In genomic region chr12:124866883-124867232, GRCh38 we compare ENCODE assay signal across 1 cellular context.
A peak's percentile ranks its signal among the peaks of the same experiment; 100 is the strongest.
TF ChIP-seq lines count a peak whose summit lies in the region.

No MANE protein-coding gene starts in this region.

TF ChIP-seq in K562, 482 proteins besides CTCF, POLR2A, EP300 and RAD21 (continued from another document and continues in another):
- TF ChIP-seq ZNF592 (IDR thresholded peaks at IDR 0.05) (no peak; the same call in none of the 2 replicates), SNIP1 (IDR thresholded peaks at IDR 0.05; ENCODE audit: low read depth) (no peak), GATAD2B (IDR thresholded peaks at IDR 0.05; ENCODE audit: borderline replicate concordance) (no peak), ZNF639 (CRISPR knock-in tag; conservative IDR thresholded peaks at IDR 0.05 in 1 of 2, IDR thresholded peaks at IDR 0.05 in 1 of 2) (peak in 1 of 2 experiments; percentile 76; a peak in 1 of 4 replicates), USF1 (CRISPR knock-in tag; IDR thresholded peaks at IDR 0.05) (peak; percentile 74), TRIM28 (IDR thresholded peaks at IDR 0.05) (no peak), RFX5 (IDR thresholded peaks at IDR 0.05; ENCODE audit: low read depth, low read length) (no peak), SMAD3 (CRISPR knock-in tag; conservative IDR thresholded peaks at IDR 0.05) (no peak), TRIM25 (IDR thresholded peaks at IDR 0.05; ENCODE audit: borderline replicate concordance) (no peak), RNF2 (IDR thresholded peaks at IDR 0.05) (no peak), EGR1 (conservative IDR thresholded peaks at IDR 0.05) (no peak), MAX (CRISPR knock-in tag; IDR thresholded peaks at IDR 0.05) (peak; percentile 45; the same call in 1 of the 2 replicates), ZNF830 (CRISPR knock-in tag; IDR thresholded peaks at IDR 0.05) (no peak), NFE2 (IDR thresholded peaks at IDR 0.05; ENCODE audit: low read depth) (no peak), GABPA (tag; conservative IDR thresholded peaks at IDR 0.05; ENCODE audit: low read depth) (peak; percentile 73), GTF2B (IDR thresholded peaks at IDR 0.05; ENCODE audit: extremely low read depth, insufficient read length) (no peak), ETS1 (conservative IDR thresholded peaks at IDR 0.05; ENCODE audit: control insufficient read depth, low read depth, low read length) (no peak), CTCFL (IDR thresholded peaks at IDR 0.05; ENCODE audit: borderline replicate concordance, insufficient read depth, low read depth, low read length, poor library complexity, severe bottlenecking) (no peak), SIRT6 (IDR thresholded peaks at IDR 0.05; ENCODE audit: low read depth, low read length) (no peak), TAF15 (IDR thresholded peaks at IDR 0.05; ENCODE audit: low read depth, low read length) (no peak), ZNF764 (CRISPR knock-in tag; IDR thresholded peaks at IDR 0.05; ENCODE audit: low read depth) (no peak), FOSL1 (tag; conservative IDR thresholded peaks at IDR 0.05) (no peak), IFI16 (CRISPR knock-in tag; IDR thresholded peaks at IDR 0.05) (no peak), SRF (CRISPR knock-in tag; IDR thresholded peaks at IDR 0.05) (no peak), RNF219 (CRISPR knock-in tag; IDR thresholded peaks at IDR 0.05) (no peak), TSC22D4 (tag; IDR thresholded peaks at IDR 0.05) (no peak), SRSF1 (IDR thresholded peaks at IDR 0.05; ENCODE audit: low read depth, low read length) (no peak), CBX5 (IDR thresholded peaks at IDR 0.05; ENCODE audit: borderline replicate concordance, low read depth) (no peak), TARDBP (IDR thresholded peaks at IDR 0.05) (no peak), NFRKB (IDR thresholded peaks at IDR 0.05; ENCODE audit: low read depth) (peak; percentile 80; the same call in 1 of the 2 replicates), ELK1 (CRISPR knock-in tag; IDR thresholded peaks at IDR 0.05) (no peak), SP1 (CRISPR knock-in tag; IDR thresholded peaks at IDR 0.05) (no peak), BCOR (IDR thresholded peaks at IDR 0.05) (no peak), HMG20A (CRISPR knock-in tag; conservative IDR thresholded peaks at IDR 0.05) (no peak), ZNF589 (CRISPR knock-in tag; IDR thresholded peaks at IDR 0.05; ENCODE audit: low read depth) (peak; percentile 60), MEIS2 (IDR thresholded peaks at IDR 0.05; ENCODE audit: partially characterized antibody) (peak; percentile 18), ZNF124 (CRISPR knock-in tag; IDR thresholded peaks at IDR 0.05) (no peak), HNRNPK (IDR thresholded peaks at IDR 0.05; ENCODE audit: low read depth, low read length, poor library complexity, severe bottlenecking) (no peak), ELF4 (CRISPR knock-in tag; IDR thresholded peaks at IDR 0.05) (peak; percentile 31; the same call in 1 of the 2 replicates), RB1 (IDR thresholded peaks at IDR 0.05; ENCODE audit: low read depth) (no peak), IRF1 (CRISPR knock-in tag; IDR thresholded peaks at IDR 0.05; ENCODE audit: borderline replicate concordance) (no peak), RFX7 (CRISPR knock-in tag; IDR thresholded peaks at IDR 0.05) (no peak), KLF13 (tag; IDR thresholded peaks at IDR 0.05; ENCODE audit: borderline replicate concordance, low read depth) (no peak), DPF2 (IDR thresholded peaks at IDR 0.05) (no peak), PCBP2 (IDR thresholded peaks at IDR 0.05; ENCODE audit: low read depth, low read length, poor library complexity, severe bottlenecking) (no peak), SMAD4 (CRISPR knock-in tag; conservative IDR thresholded peaks at IDR 0.05) (no peak; the same call in 1 of the 2 replicates), MEF2D (tag; conservative IDR thresholded peaks at IDR 0.05; ENCODE audit: low read depth) (peak; percentile 29; the same call in 1 of the 2 replicates), ZBED1 (IDR thresholded peaks at IDR 0.05) (no peak), ZNF79 (CRISPR knock-in tag; IDR thresholded peaks at IDR 0.05; ENCODE audit: low read depth) (0 out of 2 replicates have a peak, but pooled peaks have one; percentile 58), NCOA4 (IDR thresholded peaks at IDR 0.05; ENCODE audit: partially characterized antibody) (no peak), POU5F1 (IDR thresholded peaks at IDR 0.05; ENCODE audit: borderline replicate concordance, low read depth, low read length, partially characterized antibody) (no peak), NR4A1 (CRISPR knock-in tag; IDR thresholded peaks at IDR 0.05) (no peak), NR4A1 (tag; IDR thresholded peaks at IDR 0.05) (no peak)
